In genomic region chr1:185309566-185309965, GRCh38 we compare ENCODE assay signal across 32 cellular contexts. TPM values are rescaled to one million over a fixed set of nuclear protein-coding genes. Genes with fewer than 3 reads are reported as not detected.
DNase-seq lines count a peak whose midpoint lies in the region; ATAC-seq and TF ChIP-seq lines count a peak whose summit lies in the region.
"Had no signal": no experiment of that assay in that cellular context is flagged by ENCODE, and none has a peak within 500 bp of the region (broad histone marks: within the 10 kb centered on the region; RNA-seq: fewer than 3 reads in every experiment).

No MANE protein-coding gene starts in this region.

- TF ChIP-seq CTCF in MCF 10A (IDR thresholded peaks at IDR 0.05; ENCODE audit: unreplicated experiment): no peak
- TF ChIP-seq CTCF in breast epithelium (IDR thresholded peaks at IDR 0.05): no peak
- TF ChIP-seq CTCF in gastrocnemius medialis (IDR thresholded peaks at IDR 0.05 in 4 of 5, conservative IDR thresholded peaks at IDR 0.05 in 1 of 5): no peak

- intact Hi-C loops in MCF 10A (cut with micrococcal nuclease): no loop called here
- intact Hi-C loops in breast epithelium (cut with DNase I; ENCODE audit: low total_unique reads): no loop called here
- intact Hi-C loops in gastrocnemius medialis (cut with DNase I; ENCODE audit: low total_unique reads): no loop called here
- intact Hi-C loops in CD4-positive, alpha-beta memory T cell (cut with micrococcal nuclease): no loop called here

- H3K9me3 ChIP-seq in breast epithelium (no peaks in the 10 kb centered on the region), T-helper 17 cell (ENCODE audit: control insufficient read depth, low read length, poor library complexity, severe bottlenecking) (no peaks in the 10 kb centered on the region), gastrocnemius medialis (no peaks in the 10 kb centered on the region)
- H3K9me3 ChIP-seq in effector memory CD4-positive, alpha-beta T cell (ENCODE audit: control insufficient read depth, low read length): no peaks in the 10 kb centered on the region
- H3K9me3 ChIP-seq in CD4-positive, alpha-beta memory T cell (ENCODE audit: control insufficient read depth in 1 of 2, low read length in 2 of 2): no peaks in the 10 kb centered on the region
- H3K9me3 ChIP-seq: A549, esophagus squamous epithelium, testis, vagina had no signal

- peaks cover 0 to under 1% of the 10 kb centered on the region in 2 donors for H3K4me1 ChIP-seq in breast epithelium
- no peaks in the 10 kb centered on the region for H3K4me1 ChIP-seq in urinary bladder (ENCODE audit: insufficient read depth)
- H3K4me1 ChIP-seq in effector memory CD4-positive, alpha-beta T cell (ENCODE audit: control insufficient read depth, insufficient read depth, low read length, poor library complexity, severe bottlenecking): peaks cover 22% of the 10 kb centered on the region
- H3K4me1 ChIP-seq in gastrocnemius medialis: peaks cover 22 to 33% of the 10 kb centered on the region in 2 donors
- H3K4me1 ChIP-seq in CD4-positive, alpha-beta memory T cell (ENCODE audit: insufficient read depth, low read length): peaks cover 36% of the 10 kb centered on the region

- H3K4me3 Mint-ChIP-seq in MCF 10A (ENCODE audit: unreplicated experiment) (no peak overlapping the region), T-helper 17 cell (no peak overlapping the region)
- no peak overlapping the region for H3K4me3 Mint-ChIP-seq in CD4-positive, alpha-beta memory T cell
- H3K4me3 Mint-ChIP-seq: activated naive CD4-positive, alpha-beta T cell treated with anti-CD3 and anti-CD28 coated beads, Interleukin-2, amount 10 ng/mL, durations not matched to agents 7 days and 5 days; endodermal cell; memory B cell had no signal

- no peaks in the 10 kb centered on the region for H3K9me3 Mint-ChIP-seq in MCF 10A (ENCODE audit: unreplicated experiment)
- H3K9me3 Mint-ChIP-seq in CD4-positive, alpha-beta memory T cell: peaks cover 0 to 2% (median 0%) of the 10 kb centered on the region in 8 donors
- H3K9me3 Mint-ChIP-seq: activated naive CD4-positive, alpha-beta T cell treated with anti-CD3 and anti-CD28 coated beads, Interleukin-2, amount 10 ng/mL, durations not matched to agents 7 days and 5 days; endodermal cell; memory B cell had no signal

- no peaks in the 10 kb centered on the region for H3K27me3 Mint-ChIP-seq in MCF 10A (ENCODE audit: insufficient read depth, unreplicated experiment)
- no peaks in the 10 kb centered on the region for H3K27me3 Mint-ChIP-seq in T-helper 17 cell
- H3K27me3 Mint-ChIP-seq in CD4-positive, alpha-beta memory T cell: no peaks in the 10 kb centered on the region
- H3K27me3 Mint-ChIP-seq: activated naive CD4-positive, alpha-beta T cell treated with anti-CD3 and anti-CD28 coated beads, Interleukin-2, amount 10 ng/mL, durations not matched to agents 7 days and 5 days; memory B cell; progenitor cell of endocrine pancreas had no signal

- H3K36me3 Mint-ChIP-seq in MCF 10A (ENCODE audit: insufficient read depth, unreplicated experiment) (peaks cover 72% of the 10 kb centered on the region), T-helper 17 cell (ENCODE audit: low read depth) (peaks cover 15% of the 10 kb centered on the region)
- H3K36me3 Mint-ChIP-seq in CD4-positive, alpha-beta memory T cell: peaks cover 49 to 67% of the 10 kb centered on the region in 2 donors

- POLR2A ChIA-PET in MCF 10A (lab: Yijun Ruan, JAX): no interaction called here
- POLR2A ChIA-PET in CD4-positive, alpha-beta memory T cell (lab: Charles Lee; ENCODE audit: partially characterized antibody): interaction anchor here (2.0 kb wide), 1 partner anchor 28 kb away, joined by 7 read pairs; no protein-coding TSS in a partner anchor

- BruUV-seq in MCF 10A (replicated peaks; lab: Mats Ljungman, UMichigan): no TSS peak

- H3K36me3 ChIP-seq in breast epithelium: peaks cover 5% of the 10 kb centered on the region
- H3K36me3 ChIP-seq in urinary bladder (ENCODE audit: insufficient read depth): peaks cover 12% of the 10 kb centered on the region
- H3K36me3 ChIP-seq in effector memory CD4-positive, alpha-beta T cell (ENCODE audit: control insufficient read depth, insufficient read depth, low read length): peaks cover 62% of the 10 kb centered on the region
- H3K36me3 ChIP-seq in gastrocnemius medialis: peaks cover 0 to 59% of the 10 kb centered on the region in 2 donors
- H3K36me3 ChIP-seq in CD4-positive, alpha-beta memory T cell (ENCODE audit: insufficient read depth, low read length): peaks cover 55% of the 10 kb centered on the region

- H3K4me1 Mint-ChIP-seq in MCF 10A (ENCODE audit: insufficient read depth, unreplicated experiment): peaks cover 34% of the 10 kb centered on the region
- H3K4me1 Mint-ChIP-seq in T-helper 17 cell: peaks cover 36% of the 10 kb centered on the region
- peaks cover 29 to 48% (median 39%) of the 10 kb centered on the region in 4 donors for H3K4me1 Mint-ChIP-seq in CD4-positive, alpha-beta memory T cell

- ATAC-seq in T-helper 17 cell (no peak), gastrocnemius medialis (no peak)
- ATAC-seq: A549 had no signal

- CTCF ChIA-PET in MCF 10A (lab: Yijun Ruan, JAX): interaction anchor here (0.7 to 2.1 kb wide), 4 partner anchors 14 to 371 kb away, joined by 4 to 10 read pairs (median 8); no protein-coding TSS in a partner anchor
- CTCF ChIA-PET in CD4-positive, alpha-beta memory T cell (lab: Charles Lee; ENCODE audit: partially characterized antibody): interaction anchor here (0.8 to 1.8 kb wide), 3 partner anchors 69 to 371 kb away, joined by 3 to 6 read pairs (median 5); no protein-coding TSS in a partner anchor

- in situ Hi-C loops in gastrocnemius medialis (cut with MboI; ENCODE audit: low sequenced_read_pairs in 4 of 4): loop anchor here in 1 of 4 donors (25.0 kb wide), 1 partner anchor 1053 kb away; no protein-coding TSS in a partner anchor

- TF ChIP-seq POLR2A in breast epithelium (IDR thresholded peaks at IDR 0.05) (no peak), gastrocnemius medialis (IDR thresholded peaks at IDR 0.05) (no peak)

- WGBS in urinary bladder: 36% methylated on average over 2 of the region's 2 CpGs

- no peak for DNase-seq in MCF 10A (ENCODE audit: unreplicated experiment)
- DNase-seq in breast epithelium (ENCODE audit: low spot score in 2 of 2): no peak
- DNase-seq in T-helper 17 cell: no peak
- peak; percentile 26 for DNase-seq in myocyte (ENCODE audit: low read depth)
- DNase-seq in effector memory CD4-positive, alpha-beta T cell: no peak
- DNase-seq in gastrocnemius medialis: no peak
- DNase-seq in CD4-positive, alpha-beta memory T cell: no peak
- DNase-seq: activated CD4-positive, alpha-beta T cell treated with anti-CD3 and anti-CD28 coated beads, Interleukin-2, amount 50 U/mL, for 4 hours; activated CD4-positive, CD25-positive, alpha-beta regulatory T cell; activated naive CD4-positive, alpha-beta T cell treated with anti-CD3 and anti-CD28 coated beads, Interleukin-2, amount 10 ng/mL, durations not matched to agents 7 days and 5 days; amygdala; COR-L47; DMS53; endodermal cell; esophagus squamous epithelium; foreskin melanocyte; H7; MM.1S; NCI-H1436 treated with DMSO at 0.1 percent for 48 hours; NCI-H82; PC-9; SIG-M5; stimulated activated CD4-positive, alpha-beta T cell treated with anti-CD3 and anti-CD28 coated beads, Interleukin-15, amount 100 ng/mL, for 24 hours; stimulated activated naive CD4-positive, alpha-beta T cell treated with Interleukin-2 at 50 U/mL for 16 hours; testis had no signal

- H3K27ac Mint-ChIP-seq in MCF 10A (ENCODE audit: low read depth, unreplicated experiment) (peak overlapping the region; percentile 67), T-helper 17 cell (peak overlapping the region; percentile 81)
- H3K27ac Mint-ChIP-seq in CD4-positive, alpha-beta memory T cell: peak overlapping the region in 1 of 7 donors; percentile 29
- H3K27ac Mint-ChIP-seq: activated naive CD4-positive, alpha-beta T cell treated with anti-CD3 and anti-CD28 coated beads, Interleukin-2, amount 10 ng/mL, durations not matched to agents 7 days and 5 days; endodermal cell; memory B cell; progenitor cell of endocrine pancreas had no signal

- no peaks in the 10 kb centered on the region for H3K27me3 ChIP-seq in breast epithelium
- H3K27me3 ChIP-seq in effector memory CD4-positive, alpha-beta T cell (replicated peaks; ENCODE audit: control insufficient read depth, insufficient read depth, low read length, poor library complexity, severe bottlenecking): no peaks in the 10 kb centered on the region
- no peaks in the 10 kb centered on the region for H3K27me3 ChIP-seq in gastrocnemius medialis
- no peaks in the 10 kb centered on the region for H3K27me3 ChIP-seq in CD4-positive, alpha-beta memory T cell (ENCODE audit: insufficient read depth, low read length)
- H3K27me3 ChIP-seq: cardiac muscle cell, esophagus squamous epithelium, testis, vagina had no signal

- H3K27ac ChIP-seq in breast epithelium (no peak overlapping the region), urinary bladder (ENCODE audit: low read depth) (peak overlapping the region; percentile 23), gastrocnemius medialis (no peak overlapping the region)
- no peak overlapping the region for H3K27ac ChIP-seq in effector memory CD4-positive, alpha-beta T cell (ENCODE audit: insufficient read depth, low read length, poor library complexity, severe bottlenecking)
- H3K27ac ChIP-seq in CD4-positive, alpha-beta memory T cell (ENCODE audit: low read depth, low read length): no peak overlapping the region
- H3K27ac ChIP-seq: A549, cardiac muscle cell, coronary artery, esophagus squamous epithelium, PC-9, testis, vagina had no signal

- H3K4me3 ChIP-seq in breast epithelium (no peak overlapping the region), urinary bladder (ENCODE audit: low read depth, low read length) (no peak overlapping the region), gastrocnemius medialis (no peak overlapping the region)
- no peak overlapping the region for H3K4me3 ChIP-seq in effector memory CD4-positive, alpha-beta T cell (ENCODE audit: insufficient read depth, low read depth, low read length, poor library complexity, severe bottlenecking)
- H3K4me3 ChIP-seq in CD4-positive, alpha-beta memory T cell (ENCODE audit: low read length in 2 of 2): no peak overlapping the region
- H3K4me3 ChIP-seq: A549, cardiac muscle cell, coronary artery, esophagus squamous epithelium, PC-9, testis, vagina had no signal

RNA-seq across cellular contexts. Expression of gene IVNS1ABP, which starts 7.5 kb away (rescaled TPM):
- total RNA-seq in MCF 10A (2022): 67.4 and 92.0 TPM in 2 replicates
- 10 to 100 TPM; 51.0 to 92.9 (median 91.1) TPM for total RNA-seq in breast epithelium
- total RNA-seq in T-helper 17 cell: 100 to 1,000 TPM; 467 to 499 TPM
- 79.3 and 124 TPM in 2 replicates for total RNA-seq in myocyte
- polyA plus RNA-seq in myocyte (2012): 84.1 TPM
- 121 TPM for total RNA-seq in urinary bladder
- polyA plus RNA-seq in urinary bladder: 29.3 TPM
- total RNA-seq in gastrocnemius medialis: 10 to 100 TPM; 18.3 to 38.1 (median 32.3) TPM
- total RNA-seq in CD4-positive, alpha-beta memory T cell: 100 to 1,000 TPM; 179 to 187 TPM
- polyA plus RNA-seq in CD4-positive, alpha-beta memory T cell: 10 to 100 TPM; 74.0 to 79.6 TPM
